Comparison of ENCODE assay signal across 9 cellular contexts in the genomic region with DNA sequence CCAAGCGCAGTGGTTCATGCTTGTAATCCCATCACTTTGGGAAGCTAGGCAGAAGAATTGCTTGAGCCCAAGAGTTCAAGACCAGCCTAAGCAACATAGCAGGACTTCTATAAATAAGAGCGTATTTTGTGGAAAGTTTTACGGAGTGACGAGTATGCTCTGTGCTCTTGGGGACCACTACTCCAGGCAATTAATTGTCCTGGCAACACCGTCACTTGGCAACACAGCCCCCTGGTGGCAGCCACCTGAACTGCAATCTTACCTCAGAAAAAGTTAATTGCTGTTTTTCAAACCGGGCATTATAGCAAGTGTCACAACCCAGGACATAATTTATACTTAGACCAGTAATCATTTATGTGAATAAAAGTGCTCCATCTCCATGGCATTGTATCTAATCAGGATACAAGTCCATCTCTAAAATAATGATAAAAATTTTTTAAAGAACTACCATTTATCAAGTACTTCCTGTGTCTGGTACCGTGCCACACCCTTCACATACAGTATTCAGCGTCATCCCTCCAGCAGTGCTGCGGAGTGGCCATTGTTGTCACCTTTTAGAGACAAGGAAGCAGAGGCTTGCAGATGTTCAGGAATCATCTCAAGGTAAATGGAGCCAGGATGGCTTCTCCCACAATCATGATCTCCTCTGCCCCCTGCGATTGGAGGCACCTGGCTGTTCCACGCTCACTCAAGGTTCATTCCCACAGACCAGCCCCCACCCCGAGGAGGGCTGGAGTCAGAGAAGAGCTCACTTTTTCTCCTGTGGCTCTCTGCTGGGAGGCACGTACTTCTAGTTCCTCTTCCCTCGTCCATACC. TPM values are rescaled to one million over a fixed set of nuclear protein-coding genes. Genes with fewer than 3 reads are reported as not detected.
DNase-seq lines count a peak whose midpoint lies in the region; ATAC-seq, FAIRE-seq and TF ChIP-seq lines count a peak whose summit lies in the region.
"Had no signal": no experiment of that assay in that cellular context is flagged by ENCODE, and none has a peak within 500 bp of the region (broad histone marks: within the 10 kb centered on the region; RNA-seq: fewer than 3 reads in every experiment).

No MANE protein-coding gene starts in this region.

- H3K4me1 ChIP-seq in astrocyte (ENCODE audit: insufficient read depth, low read length), result no peaks in the 10 kb centered on the region

- CTCF ChIA-PET in T-cell (lab: Charles Lee), result interaction anchor here in 1 of 2 donors (0.6 to 1.1 kb wide), 2 partner anchors 15 to 70 kb away, joined by 3 read pairs; no protein-coding TSS in a partner anchor

- H3K27ac Mint-ChIP-seq in T-cell (no peak overlapping the region), astrocyte (ENCODE audit: unreplicated experiment) (no peak overlapping the region)

- H3K9ac ChIP-seq in astrocyte (ENCODE audit: low read length), result no peak overlapping the region

- peak in 3 of 4 experiments; percentile 47 to 58 (median 58) for ATAC-seq in T-cell (replicated peaks in 1 of 4)
- no peak for ATAC-seq in HG02798 (IDR thresholded peaks at IDR 0.05; ENCODE audit: poor library complexity, unreplicated experiment)
- ATAC-seq in GM21529 (IDR thresholded peaks at IDR 0.05; ENCODE audit: unreplicated experiment), result no peak

- H4K20me1 ChIP-seq in astrocyte (ENCODE audit: insufficient read depth, low read length), result no peaks in the 10 kb centered on the region

- H3K36me3 Mint-ChIP-seq in T-cell (no peaks in the 10 kb centered on the region), astrocyte (ENCODE audit: low read depth, unreplicated experiment) (no peaks in the 10 kb centered on the region)

- no peaks in the 10 kb centered on the region for H3K79me2 ChIP-seq in astrocyte (ENCODE audit: insufficient read depth, low read length)

- H3K4me1 Mint-ChIP-seq in T-cell (peaks cover 13 to 21% (median 17%) of the 10 kb centered on the region in 3 donors), astrocyte (ENCODE audit: low read depth, unreplicated experiment) (peaks cover 3% of the 10 kb centered on the region)

- TF ChIP-seq CTCF in LNCaP clone FGC (IDR thresholded peaks at IDR 0.05; ENCODE audit: control insufficient read depth, extremely low read depth, insufficient read depth) (peak; percentile 88), astrocyte (IDR thresholded peaks at IDR 0.05; ENCODE audit: insufficient read depth, low read depth, low read length) (peak; percentile 94)

- H3K4me3 Mint-ChIP-seq in T-cell (no peak overlapping the region), astrocyte (ENCODE audit: unreplicated experiment) (no peak overlapping the region)

- POLR2A ChIA-PET in T-cell (lab: Charles Lee), result no interaction called here

- no peak overlapping the region for H3K4me3 ChIP-seq in LNCaP clone FGC (ENCODE audit: low read depth, low read length)
- no peak overlapping the region for H3K4me3 ChIP-seq in astrocyte (ENCODE audit: insufficient read depth, low read depth, low read length)
- H3K4me3 ChIP-seq: SJSA1 had no signal

- peaks cover 4% of the 10 kb centered on the region for H3K27me3 ChIP-seq in astrocyte (ENCODE audit: insufficient read depth, low read length)
- H3K27me3 ChIP-seq: SJSA1 had no signal

- H3K9me3 ChIP-seq in astrocyte (ENCODE audit: insufficient read depth, low read depth, low read length), result no peaks in the 10 kb centered on the region
- H3K9me3 ChIP-seq: SJSA1 had no signal

- peak; percentile 67 for DNase-seq in DMS53 (lab: John Stamatoyannopoulos, UW)
- no peak for DNase-seq in LNCaP clone FGC (ENCODE audit: low read depth)
- DNase-seq in T-cell, result peak in 32 of 34 experiments; percentile 12 to 72 (median 60)
- DNase-seq in astrocyte (ENCODE audit: low read depth), result peak; percentile 16
- peak; percentile 75 for DNase-seq in iPS-NIHi11 (ENCODE audit: low spot score)
- peak; percentile 42 to 69 (median 53) for DNase-seq in stimulated activated CD4-positive, alpha-beta T cell treated with anti-CD3 and anti-CD28 coated beads, Interleukin-1b, Interleukin-23, amount 100 ng/mL, for 24 hours (ENCODE audit: low read depth in 4 of 4, low spot score in 1 of 4)

- H3K36me3 ChIP-seq in astrocyte (ENCODE audit: insufficient read depth, low read length), result no peaks in the 10 kb centered on the region
- H3K36me3 ChIP-seq: SJSA1 had no signal

- H3K9me3 Mint-ChIP-seq in T-cell, result no peaks in the 10 kb centered on the region
- no peaks in the 10 kb centered on the region for H3K9me3 Mint-ChIP-seq in astrocyte (ENCODE audit: unreplicated experiment)

- peaks cover 25 to 41% of the 10 kb centered on the region in 2 donors for H3K27me3 Mint-ChIP-seq in T-cell
- peaks cover 31% of the 10 kb centered on the region for H3K27me3 Mint-ChIP-seq in astrocyte (ENCODE audit: low read depth, unreplicated experiment)

- no peak overlapping the region for H2AFZ ChIP-seq in astrocyte (ENCODE audit: low read depth, low read length)

- no peak overlapping the region for H3K27ac ChIP-seq in astrocyte (ENCODE audit: low read depth, low read length)
- H3K27ac ChIP-seq: SJSA1 had no signal

- H3K4me2 ChIP-seq in astrocyte (ENCODE audit: low read length), result no peak overlapping the region

- no peak for FAIRE-seq in astrocyte (lab: Jason Lieb, UNC)

RNA-seq across cellular contexts. Expression of a gene that starts 34.5 kb away (rescaled TPM):
- total RNA-seq in T-cell, result not detected
- not detected in 2 replicates for total RNA-seq in astrocyte
- total RNA-seq: SJSA1 had no signal

RNA-seq across cellular contexts. Expression of a gene that starts 39.0 kb away (rescaled TPM):
- total RNA-seq in T-cell (not detected), astrocyte (not detected in 2 replicates)
- total RNA-seq: SJSA1 had no signal

Comparison
In these comparisons a context has a peak if more than half of its experiments do, and no peak if none do; other contexts are left out.
1. ATAC-seq: peak in T-cell (3 of 4); none in HG02798 (single experiment) and GM21529 (single experiment).